8 cellular contexts compared by ENCODE assay signal in the genomic region with DNA sequence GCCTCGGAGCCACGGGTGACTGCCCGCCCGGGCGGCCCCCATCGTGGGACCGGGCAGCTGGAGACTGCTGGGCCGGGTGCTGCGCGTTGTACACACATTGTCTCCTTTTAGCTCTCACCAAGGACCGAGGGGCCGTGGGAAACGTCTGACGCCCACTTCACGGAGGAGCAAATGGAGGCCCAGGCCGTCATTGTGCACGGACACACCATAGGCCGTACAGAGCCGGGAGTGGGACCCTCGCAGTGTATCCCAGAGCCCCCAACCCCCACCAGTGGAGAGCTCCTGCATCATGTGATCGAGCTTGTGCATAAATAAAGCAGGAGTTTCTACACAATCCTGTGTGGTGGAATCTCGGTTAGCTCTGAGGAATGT. TPM values are rescaled to one million over a fixed set of nuclear protein-coding genes. Genes with fewer than 3 reads are reported as not detected.
DNase-seq lines count a peak whose midpoint lies in the region; ATAC-seq, FAIRE-seq and TF ChIP-seq lines count a peak whose summit lies in the region.

No MANE protein-coding gene starts in this region.

- TF ChIP-seq CTCF in GM10248 (IDR thresholded peaks at IDR 0.05; ENCODE audit: control extremely low read depth, extremely low read depth, low read depth, missing control alignments): no peak
- TF ChIP-seq CTCF in HL-60 (IDR thresholded peaks at IDR 0.05; ENCODE audit: insufficient read depth, low read length): no peak

- no peaks in the 10 kb centered on the region for H3K9me3 ChIP-seq in small intestine (ENCODE audit: control insufficient read depth, low read depth)

- ATAC-seq in activated naive CD8-positive, alpha-beta T cell treated with anti-CD3 and anti-CD28 coated beads, Interleukin-2, amount 50 U/mL, for 24 hours: no peak
- ATAC-seq in HG03442 (IDR thresholded peaks at IDR 0.05; ENCODE audit: unreplicated experiment): no peak

- peaks cover 2 to 6% of the 10 kb centered on the region in 2 donors for H3K4me1 ChIP-seq in small intestine (ENCODE audit: control insufficient read depth in 2 of 2, insufficient read depth in 1 of 2, low read depth in 1 of 2, low read length in 1 of 2)

- peaks cover 13% of the 10 kb centered on the region for H3K4me1 Mint-ChIP-seq in activated naive CD8-positive, alpha-beta T cell treated with anti-CD3 and anti-CD28 coated beads, Interleukin-2, amount 50 U/mL, for 24 hours
- peaks cover 24 to 31% of the 10 kb centered on the region in 2 donors for H3K4me1 Mint-ChIP-seq in immature natural killer cell

- no peaks in the 10 kb centered on the region for H3K27me3 Mint-ChIP-seq in activated naive CD8-positive, alpha-beta T cell treated with anti-CD3 and anti-CD28 coated beads, Interleukin-2, amount 50 U/mL, for 24 hours
- H3K27me3 Mint-ChIP-seq in immature natural killer cell (ENCODE audit: low read depth in 3 of 3): peaks cover 0 to 4% (median 3%) of the 10 kb centered on the region in 3 donors

- H3K36me3 Mint-ChIP-seq in activated naive CD8-positive, alpha-beta T cell treated with anti-CD3 and anti-CD28 coated beads, Interleukin-2, amount 50 U/mL, for 24 hours (ENCODE audit: low read depth): peaks cover 9% of the 10 kb centered on the region
- H3K36me3 Mint-ChIP-seq in immature natural killer cell: peaks cover 0 to 6% (median 4%) of the 10 kb centered on the region in 3 donors

- CTCF ChIA-PET in GM10248 (lab: Yijun Ruan, JAX): interaction anchor here (1.2 to 2.2 kb wide), 2 partner anchors 15 to 94 kb away, joined by 3 to 6 read pairs; no protein-coding TSS in a partner anchor

- peak overlapping the region; percentile 73 for H3K4me3 Mint-ChIP-seq in activated naive CD8-positive, alpha-beta T cell treated with anti-CD3 and anti-CD28 coated beads, Interleukin-2, amount 50 U/mL, for 24 hours
- H3K4me3 Mint-ChIP-seq in immature natural killer cell: peak overlapping the region; percentile 64 to 83 (median 75)

- DNase-seq in GM10248 (ENCODE audit: extremely low spot score) (peak; percentile 44), HL-60 (ENCODE audit: low read depth in 1 of 2, low spot score in 1 of 2) (peak in 1 of 2 experiments; percentile 15), immature natural killer cell (no peak), small intestine (peak; percentile 19), ureter (ENCODE audit: low spot score) (no peak), HuH-7 (ENCODE audit: low spot score) (no peak)
- DNase-seq in activated naive CD8-positive, alpha-beta T cell treated with anti-CD3 and anti-CD28 coated beads, Interleukin-2, amount 50 U/mL, for 24 hours: peak; percentile 11

- peaks cover 2% of the 10 kb centered on the region in 2 donors for H3K36me3 ChIP-seq in small intestine (ENCODE audit: control insufficient read depth in 2 of 2, insufficient read depth in 2 of 2, low read length in 2 of 2)

- H3K27me3 ChIP-seq in HL-60 (ENCODE audit: insufficient read depth, poor library complexity, severe bottlenecking) (no peaks in the 10 kb centered on the region), small intestine (ENCODE audit: control insufficient read depth in 2 of 2, insufficient read depth in 2 of 2, low read length in 2 of 2) (no peaks in the 10 kb centered on the region)

- WGBS in small intestine, 3 donors: 1 to 2% (median 1%) methylated on average over 20 to 22 of the region's 22 CpGs

- FAIRE-seq in small intestine (lab: Jason Lieb, UNC): no peak

- peak overlapping the region; percentile 61 for H3K27ac ChIP-seq in HL-60 (replicated peaks)
- H3K27ac ChIP-seq in small intestine (ENCODE audit: low read depth in 1 of 2, low read length in 1 of 2): no peak overlapping the region

- no peaks in the 10 kb centered on the region for H3K9me3 Mint-ChIP-seq in activated naive CD8-positive, alpha-beta T cell treated with anti-CD3 and anti-CD28 coated beads, Interleukin-2, amount 50 U/mL, for 24 hours
- H3K9me3 Mint-ChIP-seq in immature natural killer cell: no peaks in the 10 kb centered on the region

- H3K4me3 ChIP-seq in HL-60 (replicated peaks; ENCODE audit: insufficient read depth, low read length) (peak overlapping the region; percentile 66), small intestine (ENCODE audit: low read depth in 1 of 2, low read length in 2 of 2) (peak overlapping the region; percentile 76 to 83)

- no peak overlapping the region for H3K27ac Mint-ChIP-seq in activated naive CD8-positive, alpha-beta T cell treated with anti-CD3 and anti-CD28 coated beads, Interleukin-2, amount 50 U/mL, for 24 hours
- peak overlapping the region in 4 of 6 donors; percentile 16 to 78 (median 76) for H3K27ac Mint-ChIP-seq in immature natural killer cell

- POLR2A ChIA-PET in GM10248 (lab: Yijun Ruan, JAX): interaction anchor here (0.5 to 0.8 kb wide), 3 partner anchors 9 to 19 kb away, joined by 3 to 5 read pairs (median 3); no protein-coding TSS in a partner anchor

RNA-seq across cellular contexts. Expression of gene DENND10, which starts 0.7 kb away (rescaled TPM):
- 10 to 100 TPM; 26.2 to 37.4 (median 36.9) TPM for polyA plus RNA-seq in immature natural killer cell
- 10 to 100 TPM; 20.3 to 32.4 (median 29.2) TPM for polyA plus RNA-seq in small intestine
- 31.9 TPM for total RNA-seq in ureter

RNA-seq across cellular contexts. Expression of gene EIF3A, which starts 24.0 kb away (rescaled TPM):
- 10 to 100 TPM; 19.9 to 61.2 (median 21.4) TPM for polyA plus RNA-seq in immature natural killer cell
- polyA plus RNA-seq in small intestine: 10 to 100 TPM; 41.8 to 63.6 (median 41.9) TPM
- 134 TPM for total RNA-seq in ureter

Comparison
In these comparisons a context has a peak if more than half of its experiments do, and no peak if none do; other contexts are left out.
1. DNase-seq: peak in GM10248 (single experiment), activated naive CD8-positive, alpha-beta T cell treated with anti-CD3 and anti-CD28 coated beads, Interleukin-2, amount 50 U/mL, for 24 hours (single experiment) and small intestine (single experiment); none in immature natural killer cell (0 of 3), ureter (single experiment) and HuH-7 (single experiment).